Comparison of ENCODE assay signal across 17 cellular contexts in the genomic region with DNA sequence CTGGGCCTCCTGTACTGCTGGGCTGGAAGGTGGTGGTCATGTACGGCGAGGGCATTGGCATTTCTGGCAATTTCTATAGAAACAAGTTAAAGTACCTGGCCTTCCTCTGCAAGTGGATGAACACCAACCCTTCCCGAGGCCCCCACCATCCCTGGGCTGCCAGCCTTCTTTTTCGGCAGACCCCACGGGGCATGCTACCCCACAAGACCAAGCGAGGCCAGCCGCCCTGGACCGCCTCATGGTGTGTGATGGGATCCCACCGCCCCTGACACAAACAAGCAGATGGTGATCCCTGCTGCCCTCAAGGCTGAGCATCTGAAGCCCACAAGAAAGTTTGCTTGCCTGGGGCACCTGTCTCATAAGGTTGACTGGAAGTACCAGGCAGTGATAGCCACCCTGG.
DNase-seq lines count a peak whose midpoint lies in the region; ATAC-seq and TF ChIP-seq lines count a peak whose summit lies in the region.
"Had no signal": no experiment of that assay in that cellular context is flagged by ENCODE, and none has a peak within 500 bp of the region (broad histone marks: within the 10 kb centered on the region; RNA-seq: fewer than 3 reads in every experiment).

No MANE protein-coding gene starts in this region.

- no peak for DNase-seq in activated effector memory CD4-positive, alpha-beta T cell treated with Interleukin-2 at 50 U/mL for 16 hours
- no peak for DNase-seq in colonic mucosa
- DNase-seq in psoas muscle = no peak
- DNase-seq: CD4-positive, alpha-beta T cell; CD8-positive, alpha-beta memory T cell; DMS 273 treated with DMSO at 0.1 percent for 48 hours; EL; GDM1; H9 had no signal

- no peak overlapping the region for H3K9ac ChIP-seq in BLaER1 treated with 17β-estradiol and CSF1 and Interleukin-3, amounts not matched to agents 10 nM and 100 nM
- no peak overlapping the region for H3K9ac ChIP-seq in colonic mucosa (ENCODE audit: low read depth in 2 of 2, low read length in 2 of 2)
- H3K9ac ChIP-seq: BLaER1 had no signal

- peaks cover 0 to 10% (median 0%) of the 10 kb centered on the region in 11 experiments; a peak in 1 of 22 replicates for H4K20me1 ChIP-seq in BLaER1 treated with 17β-estradiol and CSF1 and Interleukin-3, amounts not matched to agents 10 nM and 100 nM
- H4K20me1 ChIP-seq: BLaER1 had no signal

- no peak overlapping the region for H3K27ac ChIP-seq in BLaER1 treated with 17β-estradiol and CSF1 and Interleukin-3, amounts not matched to agents 10 nM and 100 nM
- H3K27ac ChIP-seq in layer of hippocampus (ENCODE audit: low read depth, low read length) = peak overlapping the region; percentile 35
- peak overlapping the region; percentile 77 for H3K27ac ChIP-seq in neutrophil
- H3K27ac ChIP-seq in colonic mucosa = no peak overlapping the region
- no peak overlapping the region for H3K27ac ChIP-seq in psoas muscle
- H3K27ac ChIP-seq: 22Rv1, BLaER1 had no signal

- 94 to 95% (median 95%) methylated on average over 9 of the region's 9 CpGs for WGBS in psoas muscle, 3 donors

- no peaks in the 10 kb centered on the region for H3K9me3 ChIP-seq in BLaER1 treated with 17β-estradiol and CSF1 and Interleukin-3, amounts not matched to agents 10 nM and 100 nM (replicated peaks in 1 of 11)
- H3K9me3 ChIP-seq in neutrophil (no peaks in the 10 kb centered on the region), colonic mucosa (no peaks in the 10 kb centered on the region), psoas muscle (no peaks in the 10 kb centered on the region)
- H3K9me3 ChIP-seq: BLaER1 had no signal

- ATAC-seq in psoas muscle = no peak
- ATAC-seq: GM12878, GM23338, HCT116 had no signal

- no peaks in the 10 kb centered on the region for H3K36me3 ChIP-seq in BLaER1 treated with 17β-estradiol and CSF1 and Interleukin-3, amounts not matched to agents 10 nM and 100 nM
- no peaks in the 10 kb centered on the region for H3K36me3 ChIP-seq in neutrophil
- no peaks in the 10 kb centered on the region for H3K36me3 ChIP-seq in colonic mucosa
- H3K36me3 ChIP-seq in psoas muscle (ENCODE audit: insufficient read depth in 1 of 2, low read depth in 1 of 2) = no peaks in the 10 kb centered on the region
- H3K36me3 ChIP-seq: BLaER1 had no signal

- H3K4me3 ChIP-seq in BLaER1 treated with 17β-estradiol and CSF1 and Interleukin-3, amounts not matched to agents 10 nM and 100 nM = no peak overlapping the region
- H3K4me3 ChIP-seq in neutrophil (ENCODE audit: low read depth in 1 of 2, low read length in 1 of 2) (no peak overlapping the region), colonic mucosa (no peak overlapping the region), psoas muscle (no peak overlapping the region)
- H3K4me3 ChIP-seq: BLaER1, GM12878, GM23338 had no signal

- H3K27me3 ChIP-seq in BLaER1 treated with 17β-estradiol and CSF1 and Interleukin-3, amounts not matched to agents 10 nM and 100 nM = no peaks in the 10 kb centered on the region
- H3K27me3 ChIP-seq in layer of hippocampus (ENCODE audit: control insufficient read depth, insufficient read depth, low read length) (no peaks in the 10 kb centered on the region), neutrophil (no peaks in the 10 kb centered on the region), colonic mucosa (no peaks in the 10 kb centered on the region), psoas muscle (ENCODE audit: insufficient read depth in 3 of 3, low read length in 2 of 3) (peaks cover 0 to 2% (median 0%) of the 10 kb centered on the region in 3 donors)
- H3K27me3 ChIP-seq: BLaER1 had no signal

- peaks cover 0 to 69% (median 35%) of the 10 kb centered on the region in 10 experiments; a peak in 17 of 20 replicates for H3K4me1 ChIP-seq in BLaER1 treated with 17β-estradiol and CSF1 and Interleukin-3, amounts not matched to agents 10 nM and 100 nM
- H3K4me1 ChIP-seq in neutrophil (ENCODE audit: control insufficient read depth in 1 of 2, insufficient read depth in 1 of 2, low read depth in 1 of 2, low read length in 1 of 2) = peaks cover 26 to 42% of the 10 kb centered on the region in 2 experiments
- H3K4me1 ChIP-seq in colonic mucosa = no peaks in the 10 kb centered on the region
- H3K4me1 ChIP-seq in psoas muscle = no peaks in the 10 kb centered on the region

- H3K4me2 ChIP-seq in BLaER1 treated with 17β-estradiol and CSF1 and Interleukin-3, amounts not matched to agents 10 nM and 100 nM = peak overlapping the region in 6 of 11 experiments; percentile 54 to 70 (median 58); a peak in 8 of 22 replicates
- H3K4me2 ChIP-seq: GM23338 had no signal

- intact Hi-C loops in colonic mucosa (cut with DNase I) (loop anchor here (10.0 kb wide), 1 partner anchor 382 kb away; no protein-coding TSS in a partner anchor), psoas muscle (cut with DNase I) (no loop called here)

- TF ChIP-seq CTCF in neutrophil (IDR thresholded peaks at IDR 0.05) (no peak), colonic mucosa (IDR thresholded peaks at IDR 0.05) (no peak), psoas muscle (IDR thresholded peaks at IDR 0.05) (no peak)

Comparison
In these comparisons a context has a peak if more than half of its experiments do, and no peak if none do; other contexts are left out.
1. H3K27ac ChIP-seq: peak in layer of hippocampus (single experiment) and neutrophil (single experiment); none in BLaER1 treated with 17β-estradiol and CSF1 and Interleukin-3, amounts not matched to agents 10 nM and 100 nM (0 of 11), colonic mucosa (single experiment) and psoas muscle (single experiment).